ENCODE assay signal across 1 cellular context in the genomic region with DNA sequence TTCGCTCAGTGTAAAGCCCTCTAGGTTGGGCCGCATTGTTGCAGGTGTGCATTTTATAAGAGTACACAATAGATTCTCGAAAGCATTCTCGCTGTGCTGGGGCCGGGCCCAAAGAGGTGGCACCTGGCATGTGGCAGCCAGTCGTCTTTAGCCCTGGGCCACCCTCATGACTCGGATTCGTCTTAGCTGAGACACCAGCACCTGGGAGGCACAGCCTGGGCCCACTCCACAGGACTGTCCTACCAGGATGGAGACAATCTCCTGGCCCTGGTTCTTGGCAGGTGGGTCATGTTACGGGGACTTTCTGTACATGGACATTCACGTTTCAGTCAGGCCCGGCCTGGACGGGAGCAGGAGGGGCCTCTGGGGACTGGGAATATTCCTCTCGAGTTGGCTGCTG.
TF ChIP-seq lines count a peak whose summit lies in the region.

No MANE protein-coding gene starts in this region.

TF ChIP-seq in SK-N-SH, 30 proteins besides CTCF, POLR2A, EP300 and RAD21:
- TF ChIP-seq, protein P1, sequence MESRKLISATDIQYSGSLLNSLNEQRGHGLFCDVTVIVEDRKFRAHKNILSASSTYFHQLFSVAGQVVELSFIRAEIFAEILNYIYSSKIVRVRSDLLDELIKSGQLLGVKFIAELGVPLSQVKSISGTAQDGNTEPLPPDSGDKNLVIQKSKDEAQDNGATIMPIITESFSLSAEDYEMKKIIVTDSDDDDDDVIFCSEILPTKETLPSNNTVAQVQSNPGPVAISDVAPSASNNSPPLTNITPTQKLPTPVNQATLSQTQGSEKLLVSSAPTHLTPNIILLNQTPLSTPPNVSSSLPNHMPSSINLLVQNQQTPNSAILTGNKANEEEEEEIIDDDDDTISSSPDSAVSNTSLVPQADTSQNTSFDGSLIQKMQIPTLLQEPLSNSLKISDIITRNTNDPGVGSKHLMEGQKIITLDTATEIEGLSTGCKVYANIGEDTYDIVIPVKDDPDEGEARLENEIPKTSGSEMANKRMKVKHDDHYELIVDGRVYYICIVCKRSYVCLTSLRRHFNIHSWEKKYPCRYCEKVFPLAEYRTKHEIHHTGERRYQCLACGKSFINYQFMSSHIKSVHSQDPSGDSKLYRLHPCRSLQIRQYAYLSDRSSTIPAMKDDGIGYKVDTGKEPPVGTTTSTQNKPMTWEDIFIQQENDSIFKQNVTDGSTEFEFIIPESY (IDR thresholded peaks at IDR 0.05; ENCODE audit: borderline replicate concordance, low read depth): no peak
- TF ChIP-seq, protein P2, sequence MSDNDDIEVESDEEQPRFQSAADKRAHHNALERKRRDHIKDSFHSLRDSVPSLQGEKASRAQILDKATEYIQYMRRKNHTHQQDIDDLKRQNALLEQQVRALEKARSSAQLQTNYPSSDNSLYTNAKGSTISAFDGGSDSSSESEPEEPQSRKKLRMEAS (IDR thresholded peaks at IDR 0.05; ENCODE audit: low read depth): no peak
- TF ChIP-seq TEAD4 (IDR thresholded peaks at IDR 0.05; ENCODE audit: borderline replicate concordance, insufficient read depth) (no peak), SIN3A (IDR thresholded peaks at IDR 0.05; ENCODE audit: borderline replicate concordance, low read depth, low read length) (no peak), POLR2AphosphoS5 (IDR thresholded peaks at IDR 0.05; ENCODE audit: low read depth, low read length) (no peak), EZH2phosphoT487 (IDR thresholded peaks at IDR 0.05; ENCODE audit: borderline replicate concordance, low read depth) (no peak), FOSL2 (IDR thresholded peaks at IDR 0.05; ENCODE audit: borderline replicate concordance, low read depth) (no peak), SMC3 (IDR thresholded peaks at IDR 0.05; ENCODE audit: low read depth, low read length) (no peak), RCOR1 (IDR thresholded peaks at IDR 0.05; ENCODE audit: low read length) (no peak), YY1 (IDR thresholded peaks at IDR 0.05; ENCODE audit: low read depth) (no peak)
- TF ChIP-seq, protein P3, sequence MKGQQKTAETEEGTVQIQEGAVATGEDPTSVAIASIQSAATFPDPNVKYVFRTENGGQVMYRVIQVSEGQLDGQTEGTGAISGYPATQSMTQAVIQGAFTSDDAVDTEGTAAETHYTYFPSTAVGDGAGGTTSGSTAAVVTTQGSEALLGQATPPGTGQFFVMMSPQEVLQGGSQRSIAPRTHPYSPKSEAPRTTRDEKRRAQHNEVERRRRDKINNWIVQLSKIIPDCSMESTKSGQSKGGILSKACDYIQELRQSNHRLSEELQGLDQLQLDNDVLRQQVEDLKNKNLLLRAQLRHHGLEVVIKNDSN (IDR thresholded peaks at IDR 0.05; ENCODE audit: borderline replicate concordance, low read depth): no peak
